27 cellular contexts compared by ENCODE assay signal in the genomic region with DNA sequence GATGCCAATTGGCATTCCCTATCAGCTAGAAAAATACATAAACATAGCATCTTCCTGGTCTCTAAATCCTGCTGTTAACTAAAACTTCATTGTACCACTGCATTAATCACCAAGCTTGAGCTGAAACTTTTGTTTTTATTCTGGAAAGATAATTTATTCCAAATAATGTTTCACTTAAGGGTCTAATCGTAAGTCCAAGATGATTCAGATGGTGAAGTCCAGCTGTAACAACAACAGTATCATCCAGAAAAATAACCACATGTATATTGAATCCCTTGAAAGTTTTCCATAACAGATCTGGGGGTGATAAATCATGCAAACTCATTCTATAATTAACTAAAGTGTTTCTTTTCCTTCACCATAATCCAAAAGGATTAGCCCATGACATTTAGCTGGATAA.
"Had no signal": no experiment of that assay in that cellular context is flagged by ENCODE, and none has a peak within 500 bp of the region (broad histone marks: within the 10 kb centered on the region; RNA-seq: fewer than 3 reads in every experiment).

No MANE protein-coding gene starts in this region.

- FAIRE-seq: colon, endothelial cell of umbilical vein, frontal cortex, small intestine had no signal

- H3K4me3 ChIP-seq: hepatocyte, left ventricle myocardium inferior, right lobe of liver, thyroid gland had no signal

- DNase-seq: activated B cell treated with CpG ODN at 0.5 μM for 24 hours; activated CD4-positive, alpha-beta T cell treated with anti-CD3 and anti-CD28 coated beads for 36 hours; activated CD4-positive, alpha-beta T cell treated with anti-CD3 and anti-CD28 coated beads, Interleukin-2, amount 50 U/mL, for 4 hours; activated CD8-positive, alpha-beta memory T cell treated with anti-CD3 and anti-CD28 coated beads, Interleukin-2, amount 50 U/mL, for 48 hours; activated naive CD4-positive, alpha-beta T cell treated with Interleukin-2 at 50 U/mL for 16 hours; activated naive CD8-positive, alpha-beta T cell treated with anti-CD3 and anti-CD28 coated beads for 36 hours; activated T-cell treated with anti-CD3 and anti-CD28 coated beads, Interleukin-2, amount 50 U/mL, for 4 hours; amniotic stem cell; central memory CD4-positive, alpha-beta T cell; effector memory CD4-positive, alpha-beta T cell; glutamatergic neuron; immature natural killer cell; kidney glomerular epithelial cell; left ventricle myocardium inferior; naive thymus-derived CD4-positive, alpha-beta T cell; posterior cingulate gyrus; right lobe of liver; small intestine; stimulated activated CD4-positive, alpha-beta T cell treated with anti-CD3 and anti-CD28 coated beads, Interleukin-2, amount 100 ng/mL, for 48 hours; stimulated activated naive CD4-positive, alpha-beta T cell; substantia nigra; T1000; thyroid gland had no signal
